Comparison of ENCODE assay signal across 17 cellular contexts in the genomic region with DNA sequence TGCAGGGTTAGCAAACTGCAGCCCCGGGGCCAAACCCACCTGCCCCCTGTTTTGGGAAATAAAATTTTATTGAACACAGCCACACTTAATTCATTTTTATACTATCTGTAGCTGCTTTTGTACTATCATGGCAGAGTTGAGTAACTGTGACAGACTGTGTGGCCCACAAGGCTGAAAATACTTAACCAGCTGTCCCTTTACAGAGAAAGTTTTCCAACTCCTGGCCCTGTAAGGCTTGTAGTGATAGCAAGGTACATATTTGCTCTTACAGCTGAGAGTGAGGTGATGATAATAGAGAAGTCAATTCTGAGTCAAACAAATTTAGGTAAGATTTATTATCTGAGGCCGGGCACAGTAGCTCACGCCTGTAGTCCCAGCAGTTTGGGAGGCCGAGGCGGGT.
"Had no signal": no experiment of that assay in that cellular context is flagged by ENCODE, and none has a peak within 500 bp of the region (broad histone marks: within the 10 kb centered on the region; RNA-seq: fewer than 3 reads in every experiment).

No MANE protein-coding gene starts in this region.

- H3K9me3 ChIP-seq: gastrocnemius medialis, heart left ventricle, sigmoid colon, spleen, testis, upper lobe of left lung had no signal

- H3K4me3 ChIP-seq: gastrocnemius medialis, heart left ventricle, lung, neural progenitor cell, sigmoid colon, spleen, testis, upper lobe of left lung had no signal

- H3K27ac ChIP-seq: brain microvascular endothelial cell, gastrocnemius medialis, heart left ventricle, neural progenitor cell, sigmoid colon, spleen, testis, upper lobe of left lung had no signal

- H3K36me3 ChIP-seq: brain microvascular endothelial cell, gastrocnemius medialis, neural progenitor cell had no signal

- H3K4me1 ChIP-seq: gastrocnemius medialis, heart left ventricle, sigmoid colon, spleen, testis, upper lobe of left lung had no signal

- ATAC-seq: gastrocnemius medialis; stimulated activated naive CD8-positive, alpha-beta T cell treated with anti-CD3 and anti-CD28 coated beads, Interleukin-15, amount 100 ng/mL, for 72 hours had no signal

- DNase-seq: activated CD4-positive, CD25-positive, alpha-beta regulatory T cell treated with anti-CD3 and anti-CD28 coated beads, Interleukin-2, amount 50 U/mL, for 72 hours; anterior cingulate cortex; brain microvascular endothelial cell; endodermal cell; gastrocnemius medialis; heart left ventricle; immature natural killer cell; midbrain; naive B cell; sigmoid colon; spleen; stimulated activated naive CD8-positive, alpha-beta T cell treated with anti-CD3 and anti-CD28 coated beads, Interleukin-15, amount 100 ng/mL, for 72 hours; T1000; testis had no signal

- H3K27me3 ChIP-seq: brain microvascular endothelial cell, gastrocnemius medialis, heart left ventricle, sigmoid colon, spleen, testis, upper lobe of left lung had no signal
